9 cellular contexts compared by ENCODE assay signal in genomic region chr3:88180398-88180999, GRCh38. TPM values are rescaled to one million over a fixed set of nuclear protein-coding genes. Genes with fewer than 3 reads are reported as not detected.
DNase-seq lines count a peak whose midpoint lies in the region; ATAC-seq and TF ChIP-seq lines count a peak whose summit lies in the region.
"Had no signal": no experiment of that assay in that cellular context is flagged by ENCODE, and none has a peak within 500 bp of the region (broad histone marks: within the 10 kb centered on the region; RNA-seq: fewer than 3 reads in every experiment).

No MANE protein-coding gene starts in this region.

- H2AFZ ChIP-seq in SK-N-SH (ENCODE audit: low read depth) = no peak overlapping the region

- WGBS in SK-N-SH (ENCODE audit: low lambda C conversion rate) = 62% methylated on average over 4 of the region's 4 CpGs

- H3K9me2 ChIP-seq in SK-N-SH = no peaks in the 10 kb centered on the region

- no peaks in the 10 kb centered on the region for H3K4me1 ChIP-seq in SK-N-SH (ENCODE audit: control insufficient read depth in 1 of 2, insufficient read depth in 2 of 2, low read depth in 1 of 2, low read length in 1 of 2)

- H3K4me3 Mint-ChIP-seq in activated CD4-positive, alpha-beta T cell treated with anti-CD3 and anti-CD28 coated beads for 36 hours = no peak overlapping the region
- H3K4me3 Mint-ChIP-seq: dendritic cell treated with granulocyte-macrophage colony-stimulating factor and Interleukin-4, amounts not matched to agents 40 ng/mL and 50 ng/mL, for 4 days had no signal

- H4K20me1 ChIP-seq in SK-N-SH (ENCODE audit: insufficient read depth) = no peaks in the 10 kb centered on the region

- H3K27me3 Mint-ChIP-seq in activated CD4-positive, alpha-beta T cell treated with anti-CD3 and anti-CD28 coated beads for 36 hours = no peaks in the 10 kb centered on the region

- TF ChIP-seq CTCF in SK-N-SH (IDR thresholded peaks at IDR 0.05) = peak; percentile 62

- H3K9ac ChIP-seq in SK-N-SH = no peak overlapping the region

- peak; percentile 66 for ATAC-seq in activated CD4-positive, alpha-beta T cell treated with anti-CD3 and anti-CD28 coated beads for 36 hours
- peak; percentile 70 for ATAC-seq in HG03280 (IDR thresholded peaks at IDR 0.05; ENCODE audit: unreplicated experiment)
- ATAC-seq in HG02973 (IDR thresholded peaks at IDR 0.05; ENCODE audit: unreplicated experiment) = no peak

- POLR2A ChIA-PET in activated CD4-positive, alpha-beta T cell treated with anti-CD3 and anti-CD28 coated beads for 36 hours (lab: Charles Lee) = no interaction called here
- POLR2A ChIA-PET in SK-N-SH (lab: Yijun Ruan, JAX) = no interaction called here

- H3K4me2 ChIP-seq in SK-N-SH = no peak overlapping the region

- no peaks in the 10 kb centered on the region for H3K27me3 ChIP-seq in SK-N-SH (ENCODE audit: insufficient read depth)

- CTCF ChIA-PET in activated CD4-positive, alpha-beta T cell treated with anti-CD3 and anti-CD28 coated beads for 36 hours (lab: Charles Lee) = interaction anchor here (0.6 to 1.4 kb wide), 5 partner anchors 30 to 881 kb away, joined by 3 to 5 read pairs (median 3); no protein-coding TSS in a partner anchor
- CTCF ChIA-PET in SK-N-SH (lab: Yijun Ruan, JAX) = interaction anchor here (0.7 to 1.2 kb wide), 6 partner anchors 11 to 831 kb away, joined by 3 to 4 read pairs (median 4); no protein-coding TSS in a partner anchor

- DNase-seq in activated CD4-positive, alpha-beta T cell treated with anti-CD3 and anti-CD28 coated beads for 36 hours = peak; percentile 30
- DNase-seq in activated CD4-positive, alpha-beta T cell treated with anti-CD3 and anti-CD28 coated beads, Interleukin-2, amount 50 U/mL, for 4 hours = no peak
- DNase-seq in GM19240 (ENCODE audit: insufficient read length, low spot score) (peak; percentile 7), SK-N-SH (peak; percentile 7), germinal center (ENCODE audit: low spot score) (peak; percentile 22), NCI-H146 treated with DMSO at 0.1 percent for 48 hours (lab: John Stamatoyannopoulos, UW; ENCODE audit: unreplicated experiment) (no peak)

- no peak overlapping the region for H3K27ac Mint-ChIP-seq in activated CD4-positive, alpha-beta T cell treated with anti-CD3 and anti-CD28 coated beads for 36 hours
- H3K27ac Mint-ChIP-seq: dendritic cell treated with granulocyte-macrophage colony-stimulating factor and Interleukin-4, amounts not matched to agents 40 ng/mL and 50 ng/mL, for 4 days had no signal

- H3K27ac ChIP-seq in SK-N-SH (ENCODE audit: low read depth in 2 of 2, low read length in 1 of 2) = no peak overlapping the region

- peaks cover 20% of the 10 kb centered on the region for H3K9me3 Mint-ChIP-seq in activated CD4-positive, alpha-beta T cell treated with anti-CD3 and anti-CD28 coated beads for 36 hours (ENCODE audit: low read depth)
- H3K9me3 Mint-ChIP-seq: dendritic cell treated with granulocyte-macrophage colony-stimulating factor and Interleukin-4, amounts not matched to agents 40 ng/mL and 50 ng/mL, for 4 days had no signal

- H3K79me2 ChIP-seq in SK-N-SH (ENCODE audit: insufficient read depth) = no peaks in the 10 kb centered on the region

- intact Hi-C loops in activated CD4-positive, alpha-beta T cell treated with anti-CD3 and anti-CD28 coated beads for 36 hours (cut with DNase I, micrococcal nuclease) = loop anchor here (2.0 kb wide), 4 partner anchors 178 to 882 kb away; no protein-coding TSS in a partner anchor

- H3K4me3 ChIP-seq in SK-N-SH (ENCODE audit: low read depth in 2 of 2, low read length in 1 of 2) = no peak overlapping the region

- H3F3A ChIP-seq in SK-N-SH (replicated peaks; ENCODE audit: insufficient read depth) = no peaks in the 10 kb centered on the region

- no peaks in the 10 kb centered on the region for H3K36me3 ChIP-seq in SK-N-SH (replicated peaks in 1 of 2; ENCODE audit: control insufficient read depth in 1 of 2, insufficient read depth in 2 of 2, low read length in 1 of 2)

- peak; percentile 67 for TF ChIP-seq RAD21 in SK-N-SH (IDR thresholded peaks at IDR 0.05; ENCODE audit: low read length)

- H3K36me3 Mint-ChIP-seq in activated CD4-positive, alpha-beta T cell treated with anti-CD3 and anti-CD28 coated beads for 36 hours (ENCODE audit: low read depth) = peaks cover 5% of the 10 kb centered on the region

- H3K9me3 ChIP-seq in SK-N-SH = no peaks in the 10 kb centered on the region

- H3K4me1 Mint-ChIP-seq in activated CD4-positive, alpha-beta T cell treated with anti-CD3 and anti-CD28 coated beads for 36 hours = no peaks in the 10 kb centered on the region

- TF ChIP-seq EP300 in SK-N-SH (IDR thresholded peaks at IDR 0.05; ENCODE audit: borderline replicate concordance in 1 of 2, low read depth in 1 of 2, low read length in 1 of 2) = no peak

TF ChIP-seq in SK-N-SH, 30 proteins besides CTCF, POLR2A, EP300 and RAD21:
- TF ChIP-seq NRF1 (IDR thresholded peaks at IDR 0.05; ENCODE audit: low read depth, low read length) = no peak
- TF ChIP-seq SMC3 (IDR thresholded peaks at IDR 0.05; ENCODE audit: low read depth, low read length) = peak; percentile 35; the same call in 1 of the 2 replicates

RNA-seq across cellular contexts. Expression of gene C3orf38, which starts 30.7 kb away (rescaled TPM):
- total RNA-seq in activated CD4-positive, alpha-beta T cell treated with anti-CD3 and anti-CD28 coated beads for 36 hours = 10 to 100 TPM; 22.4 to 27.4 TPM
- 4.5 and 5.4 TPM in 2 replicates for polyA plus RNA-seq in SK-N-SH (2012; rRNA removed)
- 6.8 and 9.0 TPM in 2 replicates for polyA plus RNA-seq in SK-N-SH (2012; cell fraction: cytosol; rRNA removed)
- polyA plus RNA-seq in SK-N-SH (2012; cell fraction: nucleus; rRNA removed) = 1.8 and 3.5 TPM in 2 replicates

Comparison
In these comparisons a context has a peak if more than half of its experiments do, and no peak if none do; other contexts are left out.
1. DNase-seq: peak in activated CD4-positive, alpha-beta T cell treated with anti-CD3 and anti-CD28 coated beads for 36 hours (single experiment), GM19240 (single experiment), SK-N-SH (single experiment) and germinal center (single experiment); none in activated CD4-positive, alpha-beta T cell treated with anti-CD3 and anti-CD28 coated beads, Interleukin-2, amount 50 U/mL, for 4 hours (0 of 2) and NCI-H146 treated with DMSO at 0.1 percent for 48 hours (single experiment).